Comparison of ENCODE assay signal across 1 cellular context in genomic region chr7:106736508-106737201, GRCh38.
TF ChIP-seq lines count a peak whose summit lies in the region.

No MANE protein-coding gene starts in this region.

TF ChIP-seq in K562, 482 proteins besides CTCF, POLR2A, EP300 and RAD21 (continued from another document and continues in another):
- TF ChIP-seq ZNF318 (IDR thresholded peaks at IDR 0.05; ENCODE audit: borderline replicate concordance in 1 of 2, low read depth in 1 of 2) (0 out of 4 replicates have a peak, but pooled peaks of 1 of the 2 experiments have one; percentile 10), ZNF197 (CRISPR knock-in tag; IDR thresholded peaks at IDR 0.05; ENCODE audit: low read depth) (0 out of 2 replicates have a peak, but pooled peaks have one; percentile 57), CBX3 (IDR thresholded peaks at IDR 0.05; ENCODE audit: borderline replicate concordance in 1 of 2, low read length in 2 of 2) (peak in 1 of 2 experiments; percentile 87; a peak in 2 of 3 replicates), ARNT (IDR thresholded peaks at IDR 0.05) (peak in 1 of 2 experiments; percentile 44; a peak in 1 of 4 replicates), ZNF165 (CRISPR knock-in tag; IDR thresholded peaks at IDR 0.05; ENCODE audit: borderline replicate concordance) (peak; percentile 82; the same call in 1 of the 2 replicates), ZNF699 (CRISPR knock-in tag; IDR thresholded peaks at IDR 0.05; ENCODE audit: insufficient replicate concordance) (no peak), MAZ (CRISPR knock-in tag; conservative IDR thresholded peaks at IDR 0.05 in 1 of 2, IDR thresholded peaks at IDR 0.05 in 1 of 2) (peak in 1 of 2 experiments; percentile 38; a peak in 1 of 4 replicates), ATF7 (IDR thresholded peaks at IDR 0.05) (peak; percentile 34; the same call in 1 of the 2 replicates), NFXL1 (CRISPR knock-in tag; IDR thresholded peaks at IDR 0.05) (0 out of 2 replicates have a peak, but pooled peaks have one; percentile 40), PREB (CRISPR knock-in tag; IDR thresholded peaks at IDR 0.05) (peak; percentile 85; the same call in 1 of the 2 replicates), SAFB (IDR thresholded peaks at IDR 0.05; ENCODE audit: borderline replicate concordance, low read depth, low read length) (no peak), CHAMP1 (IDR thresholded peaks at IDR 0.05) (peak; percentile 79), ZNF57 (CRISPR knock-in tag; IDR thresholded peaks at IDR 0.05) (0 out of 2 replicates have a peak, but pooled peaks have one; percentile 6), ZNF408 (CRISPR knock-in tag; IDR thresholded peaks at IDR 0.05; ENCODE audit: low read depth) (no peak), KDM2B (CRISPR knock-in tag; IDR thresholded peaks at IDR 0.05) (no peak), NR4A1 (CRISPR knock-in tag; IDR thresholded peaks at IDR 0.05) (peak; percentile 28; the same call in 1 of the 2 replicates), NR4A1 (tag; IDR thresholded peaks at IDR 0.05) (no peak), NFRKB (IDR thresholded peaks at IDR 0.05; ENCODE audit: low read depth) (peak; percentile 25; the same call in 1 of the 2 replicates), KDM5B (IDR thresholded peaks at IDR 0.05; ENCODE audit: insufficient replicate concordance, low read depth, low read length) (no peak), BCL6 (CRISPR knock-in tag; IDR thresholded peaks at IDR 0.05) (no peak), E2F3 (CRISPR knock-in tag; IDR thresholded peaks at IDR 0.05) (no peak), ZNF589 (CRISPR knock-in tag; IDR thresholded peaks at IDR 0.05; ENCODE audit: low read depth) (0 out of 2 replicates have a peak, but pooled peaks have one; percentile 46), JUND (IDR thresholded peaks at IDR 0.05; ENCODE audit: borderline replicate concordance, low read depth, low read length) (peak; percentile 50), JUND (tag; IDR thresholded peaks at IDR 0.05; ENCODE audit: borderline replicate concordance, low read depth, low read length) (no peak; the same call in 1 of the 3 replicates), ETS2 (tag; IDR thresholded peaks at IDR 0.05; ENCODE audit: borderline replicate concordance, poor library complexity, severe bottlenecking) (no peak), SNAPC5 (CRISPR knock-in tag; IDR thresholded peaks at IDR 0.05) (no peak), ZNF561 (CRISPR knock-in tag; conservative IDR thresholded peaks at IDR 0.05) (no peak), XRCC5 (IDR thresholded peaks at IDR 0.05; ENCODE audit: low read depth, low read length) (peak; percentile 55; the same call in 1 of the 2 replicates)
- TF ChIP-seq, protein P1, sequence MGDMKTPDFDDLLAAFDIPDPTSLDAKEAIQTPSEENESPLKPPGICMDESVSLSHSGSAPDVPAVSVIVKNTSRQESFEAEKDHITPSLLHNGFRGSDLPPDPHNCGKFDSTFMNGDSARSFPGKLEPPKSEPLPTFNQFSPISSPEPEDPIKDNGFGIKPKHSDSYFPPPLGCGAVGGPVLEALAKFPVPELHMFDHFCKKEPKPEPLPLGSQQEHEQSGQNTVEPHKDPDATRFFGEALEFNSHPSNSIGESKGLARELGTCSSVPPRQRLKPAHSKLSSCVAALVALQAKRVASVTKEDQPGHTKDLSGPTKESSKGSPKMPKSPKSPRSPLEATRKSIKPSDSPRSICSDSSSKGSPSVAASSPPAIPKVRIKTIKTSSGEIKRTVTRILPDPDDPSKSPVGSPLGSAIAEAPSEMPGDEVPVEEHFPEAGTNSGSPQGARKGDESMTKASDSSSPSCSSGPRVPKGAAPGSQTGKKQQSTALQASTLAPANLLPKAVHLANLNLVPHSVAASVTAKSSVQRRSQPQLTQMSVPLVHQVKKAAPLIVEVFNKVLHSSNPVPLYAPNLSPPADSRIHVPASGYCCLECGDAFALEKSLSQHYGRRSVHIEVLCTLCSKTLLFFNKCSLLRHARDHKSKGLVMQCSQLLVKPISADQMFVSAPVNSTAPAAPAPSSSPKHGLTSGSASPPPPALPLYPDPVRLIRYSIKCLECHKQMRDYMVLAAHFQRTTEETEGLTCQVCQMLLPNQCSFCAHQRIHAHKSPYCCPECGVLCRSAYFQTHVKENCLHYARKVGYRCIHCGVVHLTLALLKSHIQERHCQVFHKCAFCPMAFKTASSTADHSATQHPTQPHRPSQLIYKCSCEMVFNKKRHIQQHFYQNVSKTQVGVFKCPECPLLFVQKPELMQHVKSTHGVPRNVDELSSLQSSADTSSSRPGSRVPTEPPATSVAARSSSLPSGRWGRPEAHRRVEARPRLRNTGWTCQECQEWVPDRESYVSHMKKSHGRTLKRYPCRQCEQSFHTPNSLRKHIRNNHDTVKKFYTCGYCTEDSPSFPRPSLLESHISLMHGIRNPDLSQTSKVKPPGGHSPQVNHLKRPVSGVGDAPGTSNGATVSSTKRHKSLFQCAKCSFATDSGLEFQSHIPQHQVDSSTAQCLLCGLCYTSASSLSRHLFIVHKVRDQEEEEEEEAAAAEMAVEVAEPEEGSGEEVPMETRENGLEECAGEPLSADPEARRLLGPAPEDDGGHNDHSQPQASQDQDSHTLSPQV (IDR thresholded peaks at IDR 0.05) = peak; percentile 64; the same call in 1 of the 2 replicates
- TF ChIP-seq, protein P2, sequence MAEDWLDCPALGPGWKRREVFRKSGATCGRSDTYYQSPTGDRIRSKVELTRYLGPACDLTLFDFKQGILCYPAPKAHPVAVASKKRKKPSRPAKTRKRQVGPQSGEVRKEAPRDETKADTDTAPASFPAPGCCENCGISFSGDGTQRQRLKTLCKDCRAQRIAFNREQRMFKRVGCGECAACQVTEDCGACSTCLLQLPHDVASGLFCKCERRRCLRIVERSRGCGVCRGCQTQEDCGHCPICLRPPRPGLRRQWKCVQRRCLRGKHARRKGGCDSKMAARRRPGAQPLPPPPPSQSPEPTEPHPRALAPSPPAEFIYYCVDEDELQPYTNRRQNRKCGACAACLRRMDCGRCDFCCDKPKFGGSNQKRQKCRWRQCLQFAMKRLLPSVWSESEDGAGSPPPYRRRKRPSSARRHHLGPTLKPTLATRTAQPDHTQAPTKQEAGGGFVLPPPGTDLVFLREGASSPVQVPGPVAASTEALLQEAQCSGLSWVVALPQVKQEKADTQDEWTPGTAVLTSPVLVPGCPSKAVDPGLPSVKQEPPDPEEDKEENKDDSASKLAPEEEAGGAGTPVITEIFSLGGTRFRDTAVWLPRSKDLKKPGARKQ (CRISPR knock-in tag; IDR thresholded peaks at IDR 0.05) = no peak
- TF ChIP-seq, protein P3, sequence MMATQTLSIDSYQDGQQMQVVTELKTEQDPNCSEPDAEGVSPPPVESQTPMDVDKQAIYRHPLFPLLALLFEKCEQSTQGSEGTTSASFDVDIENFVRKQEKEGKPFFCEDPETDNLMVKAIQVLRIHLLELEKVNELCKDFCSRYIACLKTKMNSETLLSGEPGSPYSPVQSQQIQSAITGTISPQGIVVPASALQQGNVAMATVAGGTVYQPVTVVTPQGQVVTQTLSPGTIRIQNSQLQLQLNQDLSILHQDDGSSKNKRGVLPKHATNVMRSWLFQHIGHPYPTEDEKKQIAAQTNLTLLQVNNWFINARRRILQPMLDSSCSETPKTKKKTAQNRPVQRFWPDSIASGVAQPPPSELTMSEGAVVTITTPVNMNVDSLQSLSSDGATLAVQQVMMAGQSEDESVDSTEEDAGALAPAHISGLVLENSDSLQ (IDR thresholded peaks at IDR 0.05) = peak; percentile 53
- TF ChIP-seq, protein P4, sequence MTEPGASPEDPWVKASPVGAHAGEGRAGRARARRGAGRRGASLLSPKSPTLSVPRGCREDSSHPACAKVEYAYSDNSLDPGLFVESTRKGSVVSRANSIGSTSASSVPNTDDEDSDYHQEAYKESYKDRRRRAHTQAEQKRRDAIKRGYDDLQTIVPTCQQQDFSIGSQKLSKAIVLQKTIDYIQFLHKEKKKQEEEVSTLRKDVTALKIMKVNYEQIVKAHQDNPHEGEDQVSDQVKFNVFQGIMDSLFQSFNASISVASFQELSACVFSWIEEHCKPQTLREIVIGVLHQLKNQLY (CRISPR knock-in tag; conservative IDR thresholded peaks at IDR 0.05) = 0 out of 4 replicates have a peak, but pooled peaks of 1 of the 2 experiments have one; percentile 57
